Comparison of ENCODE assay signal across 10 cellular contexts in genomic region chr1:185044387-185044786, GRCh38. TPM values are rescaled to one million over a fixed set of nuclear protein-coding genes. Genes with fewer than 3 reads are reported as not detected.
A peak's percentile ranks its signal among the peaks of the same experiment; 100 is the strongest.
DNase-seq lines count a peak whose midpoint lies in the region; ATAC-seq, FAIRE-seq and TF ChIP-seq lines count a peak whose summit lies in the region.
"Had no signal": no experiment of that assay in that cellular context is flagged by ENCODE, and none has a peak within 500 bp of the region (broad histone marks: within the 10 kb centered on the region; RNA-seq: fewer than 3 reads in every experiment).

No MANE protein-coding gene starts in this region.

- BruUV-seq in HepG2 (replicated peaks; lab: Mats Ljungman, UMichigan) (no TSS peak), MCF 10A (replicated peaks; lab: Mats Ljungman, UMichigan) (no TSS peak)

- TF ChIP-seq CTCF in HepG2 (CRISPR knock-in tag; IDR thresholded peaks at IDR 0.05) (no peak), right lobe of liver (IDR thresholded peaks at IDR 0.05) (no peak), MCF 10A (IDR thresholded peaks at IDR 0.05; ENCODE audit: unreplicated experiment) (no peak), uterus (IDR thresholded peaks at IDR 0.05) (no peak)

- peaks cover 12% of the 10 kb centered on the region for H4K20me1 ChIP-seq in HepG2 (ENCODE audit: insufficient read depth, low read length)

- no peaks in the 10 kb centered on the region for H3K27me3 Mint-ChIP-seq in MCF 10A (ENCODE audit: insufficient read depth, unreplicated experiment)
- no peaks in the 10 kb centered on the region for H3K27me3 Mint-ChIP-seq in naive thymus-derived CD8-positive, alpha-beta T cell

- CTCF ChIA-PET in HepG2 (lab: Yijun Ruan, JAX; ENCODE audit: low intra/inter-chr PET ratio, low total read pairs): no interaction called here
- CTCF ChIA-PET in MCF 10A (lab: Yijun Ruan, JAX): interaction anchor here (0.8 to 1.5 kb wide), 7 partner anchors 9 to 637 kb away, joined by 3 to 6 read pairs (median 4); no protein-coding TSS in a partner anchor

- H3K9ac ChIP-seq in HepG2 (ENCODE audit: insufficient read depth, low read depth, low read length): no peak overlapping the region

- in situ Hi-C loops in HepG2 (cut with HindIII; ENCODE audit: extremely low pct_ligation_motif_present, low pct_unique_long_range_greater_than_20kb): no loop called here

- H3K4me3 ChIP-seq in HepG2 (replicated peaks in 1 of 3; ENCODE audit: insufficient read depth in 1 of 3, low read depth in 2 of 3, low read length in 3 of 3) (peak overlapping the region in 1 of 3 experiments; percentile 84; a peak in 1 of 6 replicates), right lobe of liver (no peak overlapping the region), uterus (no peak overlapping the region)

- peak overlapping the region; percentile 74 for H3K27ac Mint-ChIP-seq in MCF 10A (ENCODE audit: low read depth, unreplicated experiment)
- peak overlapping the region; percentile 81 to 98 (median 94) for H3K27ac Mint-ChIP-seq in naive thymus-derived CD8-positive, alpha-beta T cell

- H3K9me3 ChIP-seq in HepG2 (ENCODE audit: low read length) (no peaks in the 10 kb centered on the region), right lobe of liver (no peaks in the 10 kb centered on the region), uterus (no peaks in the 10 kb centered on the region)

- H3K4me3 Mint-ChIP-seq in MCF 10A (ENCODE audit: unreplicated experiment): peak overlapping the region; percentile 91
- peak overlapping the region; percentile 82 to 97 (median 92) for H3K4me3 Mint-ChIP-seq in naive thymus-derived CD8-positive, alpha-beta T cell

- H3K27me3 ChIP-seq in HepG2 (ENCODE audit: control insufficient read depth in 1 of 2, insufficient read depth in 2 of 2, low read length in 2 of 2) (no peaks in the 10 kb centered on the region), right lobe of liver (no peaks in the 10 kb centered on the region), uterus (no peaks in the 10 kb centered on the region)

- H3K27ac ChIP-seq in HepG2 (ENCODE audit: extremely low read length, insufficient read depth, low read length) (peak overlapping the region; percentile 88), right lobe of liver (no peak overlapping the region), uterus (peak overlapping the region; percentile 77 to 93)

- H3K4me1 Mint-ChIP-seq in MCF 10A (ENCODE audit: insufficient read depth, unreplicated experiment): peaks cover 5% of the 10 kb centered on the region
- peaks cover 20 to 43% (median 40%) of the 10 kb centered on the region in 4 donors for H3K4me1 Mint-ChIP-seq in naive thymus-derived CD8-positive, alpha-beta T cell

- H3K4me1 ChIP-seq in HepG2 (ENCODE audit: insufficient read depth, low read length) (peaks cover 48% of the 10 kb centered on the region), right lobe of liver (peaks cover 0 to 13% (median 5%) of the 10 kb centered on the region in 4 donors), uterus (peaks cover 0 to 9% of the 10 kb centered on the region in 2 donors)

- ATAC-seq in HepG2 (no peak), right lobe of liver (no peak)
- no peak for ATAC-seq in naive thymus-derived CD8-positive, alpha-beta T cell

- DNase-seq in HepG2 (ENCODE audit: low spot score): no peak
- no peak for DNase-seq in right lobe of liver
- no peak for DNase-seq in MCF 10A (ENCODE audit: unreplicated experiment)
- DNase-seq in naive thymus-derived CD8-positive, alpha-beta T cell: peak in 2 of 10 donors; percentile 9
- no peak for DNase-seq in uterus
- no peak for DNase-seq in stimulated activated CD4-positive, alpha-beta T cell treated with anti-CD3 and anti-CD28 coated beads, Interleukin-4, amount 100 ng/mL, for 1 hour
- no peak for DNase-seq in NCI-H2107 (lab: John Stamatoyannopoulos, UW)
- DNase-seq in A172 (ENCODE audit: low spot score): no peak
- DNase-seq: SIG-M5; stimulated activated CD8-positive, alpha-beta memory T cell treated with anti-CD3 and anti-CD28 coated beads, Interleukin-4, amount 100 ng/mL, for 48 hours had no signal

- WGBS in HepG2 (ENCODE audit: low lambda C conversion rate): 74% methylated on average over 8 of the region's 8 CpGs
- 92% methylated on average over 8 of the region's 8 CpGs for WGBS in right lobe of liver (ENCODE audit: insufficient coverage, low coverage, low lambda C conversion rate, missing lambda C conversion rate)

- intact Hi-C loops in HepG2 (cut with micrococcal nuclease; ENCODE audit: unreplicated experiment): loop anchor here (2.0 to 10.0 kb wide), 2 partner anchors 112 to 1330 kb away; partner anchors contain the start of genes ODR4, SWT1, TPR and TRMT1L
- intact Hi-C loops in right lobe of liver (cut with DNase I): no loop called here
- intact Hi-C loops in MCF 10A (cut with micrococcal nuclease): loop anchor here (10.0 kb wide), 1 partner anchor 390 kb away; no protein-coding TSS in a partner anchor
- intact Hi-C loops in uterus (cut with DNase I; ENCODE audit: low total_unique reads): no loop called here

- no peaks in the 10 kb centered on the region for H3K36me3 Mint-ChIP-seq in MCF 10A (ENCODE audit: insufficient read depth, unreplicated experiment)
- no peaks in the 10 kb centered on the region for H3K36me3 Mint-ChIP-seq in naive thymus-derived CD8-positive, alpha-beta T cell

- TF ChIP-seq POLR2A in HepG2 (IDR thresholded peaks at IDR 0.05; ENCODE audit: insufficient read depth in 1 of 2, low read depth in 2 of 2, low read length in 2 of 2): no peak
- TF ChIP-seq POLR2A in right lobe of liver (IDR thresholded peaks at IDR 0.05): no peak
- no peak for TF ChIP-seq POLR2A in uterus (IDR thresholded peaks at IDR 0.05)

- H3K4me2 ChIP-seq in HepG2 (ENCODE audit: low read depth, low read length): peak overlapping the region; percentile 78

- peaks cover 30% of the 10 kb centered on the region for H3K79me2 ChIP-seq in HepG2 (ENCODE audit: insufficient read depth, low read length)

- H3K36me3 ChIP-seq in HepG2 (replicated peaks in 1 of 2; ENCODE audit: control insufficient read depth in 1 of 2, insufficient read depth in 2 of 2, low read length in 2 of 2) (no peaks in the 10 kb centered on the region), right lobe of liver (no peaks in the 10 kb centered on the region), uterus (no peaks in the 10 kb centered on the region)

- H2AFZ ChIP-seq in HepG2 (ENCODE audit: low read length): no peak overlapping the region

- POLR2A ChIA-PET in HepG2 (lab: Yijun Ruan, JAX) (interaction anchor here (0.8 to 1.3 kb wide), 2 partner anchors 272 to 290 kb away, joined by 3 read pairs; partner anchors contain the start of genes EDEM3 and IVNS1ABP), MCF 10A (lab: Yijun Ruan, JAX) (interaction anchor here (0.7 to 5.3 kb wide), 9 partner anchors 10 to 1334 kb away, joined by 3 to 40 read pairs (median 4); partner anchors contain the start of genes SWT1 and TRMT1L)
- POLR2A ChIA-PET in naive thymus-derived CD8-positive, alpha-beta T cell (lab: Charles Lee): interaction anchor here (4.2 kb wide), 1 partner anchor 112 kb away, joined by 25 read pairs; the partner anchor contains the start of genes SWT1 and TRMT1L

- no peak for TF ChIP-seq EP300 in HepG2 (IDR thresholded peaks at IDR 0.05; ENCODE audit: low read depth in 2 of 2, low read length in 2 of 2)
- TF ChIP-seq EP300 in HepG2 (CRISPR knock-in tag; IDR thresholded peaks at IDR 0.05; ENCODE audit: borderline replicate concordance): no peak

- FAIRE-seq in HepG2 (lab: Jason Lieb, UNC): no peak

- H3K9me3 Mint-ChIP-seq in MCF 10A (ENCODE audit: unreplicated experiment): no peaks in the 10 kb centered on the region
- no peaks in the 10 kb centered on the region for H3K9me3 Mint-ChIP-seq in naive thymus-derived CD8-positive, alpha-beta T cell

- no peak for TF ChIP-seq RAD21 in HepG2 (CRISPR knock-in tag; IDR thresholded peaks at IDR 0.05)

TF ChIP-seq in HepG2, 621 proteins besides CTCF, POLR2A, EP300 and RAD21 (continues in another document):
- no peak for TF ChIP-seq GABPA (IDR thresholded peaks at IDR 0.05; ENCODE audit: low read depth, low read length)
- no peak for TF ChIP-seq GABPA (CRISPR knock-in tag; IDR thresholded peaks at IDR 0.05; ENCODE audit: low read depth)
- TF ChIP-seq MAFG (CRISPR knock-in tag; IDR thresholded peaks at IDR 0.05): no peak
- no peak for TF ChIP-seq ZNF577 (CRISPR knock-in tag; IDR thresholded peaks at IDR 0.05; ENCODE audit: borderline replicate concordance, low read depth)
- peak; percentile 81; the same call in 1 of the 2 replicates for TF ChIP-seq NAIF1 (CRISPR knock-in tag; IDR thresholded peaks at IDR 0.05; ENCODE audit: borderline replicate concordance)
- no peak for TF ChIP-seq MAZ (IDR thresholded peaks at IDR 0.05; ENCODE audit: borderline replicate concordance, low read depth, low read length)
- TF ChIP-seq MAZ (CRISPR knock-in tag; IDR thresholded peaks at IDR 0.05; ENCODE audit: low read depth): no peak

RNA-seq across cellular contexts. Expression of gene RNF2, which starts 1.0 kb away (rescaled TPM):
- total RNA-seq in HepG2 (2016; rRNA removed; fragmentation: Illumina TruSeq; extraction: Trizol) (21.7 and 32.9 TPM in 2 replicates), right lobe of liver (1 to 10 TPM; 4.2 to 9.1 (median 5.3) TPM), MCF 10A (2022) (18.6 and 19.0 TPM in 2 replicates), uterus (10 to 100 TPM; 20.9 to 52.8 (median 33.0) TPM)
- total RNA-seq in HepG2 (2016; cell fraction: cytosol; rRNA removed; fragmentation: Illumina TruSeq; extraction: Trizol; ENCODE audit: low read depth): 10.7 and 10.9 TPM in 2 replicates
- 19.6 and 31.3 TPM in 2 replicates for total RNA-seq in HepG2 (2016; cell fraction: insoluble cytoplasmic fraction; rRNA removed; fragmentation: Illumina TruSeq; extraction: Trizol)
- 21.2 and 21.3 TPM in 2 replicates for total RNA-seq in HepG2 (2016; cell fraction: membrane; rRNA removed; fragmentation: Illumina TruSeq; extraction: Trizol)
- total RNA-seq in HepG2 (2016; cell fraction: nucleus; rRNA removed; fragmentation: Illumina TruSeq; extraction: Trizol): 8.1 and 13.6 TPM in 2 replicates
- polyA plus RNA-seq in HepG2 (2011; rRNA removed): 15.2 and 19.3 TPM in 2 replicates
- 10.8 and 16.6 TPM in 2 replicates for polyA plus RNA-seq in HepG2 (2011; cell fraction: cytosol; rRNA removed)
- polyA plus RNA-seq in HepG2 (2011; cell fraction: nucleus; rRNA removed): 4.9 and 6.3 TPM in 2 replicates
- 19.1 and 22.1 TPM in 2 replicates for polyA plus RNA-seq in HepG2 (2012)
- polyA plus RNA-seq in HepG2 (2016; cell fraction: cytosol; fragmentation: Illumina TruSeq; extraction: Trizol; ENCODE audit: low read depth): 6.6 and 7.9 TPM in 2 replicates
- polyA plus RNA-seq in HepG2 (2016; cell fraction: insoluble cytoplasmic fraction; fragmentation: Illumina TruSeq; extraction: Trizol; ENCODE audit: low read depth): 33.3 and 36.1 TPM in 2 replicates
- 13.5 and 14.9 TPM in 2 replicates for polyA plus RNA-seq in HepG2 (2016; cell fraction: membrane; fragmentation: Illumina TruSeq; extraction: Trizol; ENCODE audit: low read depth)
- 10.8 and 11.8 TPM in 2 replicates for polyA plus RNA-seq in HepG2 (2016; cell fraction: nucleus; fragmentation: Illumina TruSeq; extraction: Trizol; ENCODE audit: insufficient read depth, low read depth)
- 8.7 and 11.5 TPM in 2 replicates for polyA minus RNA-seq in HepG2 (2011; rRNA and poly(A)+ RNA removed; ENCODE audit: low replicate concordance)
- 23.3 and 28.6 TPM in 2 replicates for polyA minus RNA-seq in HepG2 (2011; cell fraction: cytosol; rRNA and poly(A)+ RNA removed)
- polyA minus RNA-seq in HepG2 (2011; cell fraction: nucleus; rRNA and poly(A)+ RNA removed): 24.6 and 29.8 TPM in 2 replicates
- 10 to 100 TPM; 28.2 to 32.3 TPM for total RNA-seq in naive thymus-derived CD8-positive, alpha-beta T cell
- polyA plus RNA-seq in naive thymus-derived CD8-positive, alpha-beta T cell: 10 to 100 TPM; 18.5 to 32.6 (median 22.3) TPM
- total RNA-seq in A172 (2014; rRNA removed; shearing (Covaris generic)): 17.1 and 18.8 TPM in 2 replicates

Comparison
In these comparisons a context has a peak if more than half of its experiments do, and no peak if none do; other contexts are left out.
1. H3K27ac ChIP-seq: peak in HepG2 (single experiment) and uterus (2 of 2); none in right lobe of liver (0 of 3).
2. intact Hi-C loops: an anchor here in HepG2 (2.0 to 10.0 kb wide) and MCF 10A (10.0 kb wide); none called in right lobe of liver and uterus.